Comparison of ENCODE assay signal across 1 cellular context in genomic region chr5:85647349-85648127, GRCh38.
A peak's percentile ranks its signal among the peaks of the same experiment; 100 is the strongest.
TF ChIP-seq lines count a peak whose summit lies in the region.

No MANE protein-coding gene starts in this region.

TF ChIP-seq in K562, 482 proteins besides CTCF, POLR2A, EP300 and RAD21 (continued from another document):
- no peak for TF ChIP-seq FOXO4 (CRISPR knock-in tag; IDR thresholded peaks at IDR 0.05)
- no peak for TF ChIP-seq ZNF41 (CRISPR knock-in tag; conservative IDR thresholded peaks at IDR 0.05)
- TF ChIP-seq ZFP1 (CRISPR knock-in tag; IDR thresholded peaks at IDR 0.05) = no peak
- TF ChIP-seq ZNF512 (tag; IDR thresholded peaks at IDR 0.05) = no peak
- TF ChIP-seq BCLAF1 (IDR thresholded peaks at IDR 0.05; ENCODE audit: borderline replicate concordance in 1 of 2, control insufficient read depth in 1 of 2, low read depth in 2 of 2, low read length in 1 of 2) = no peak
- no peak for TF ChIP-seq JUNB (CRISPR knock-in tag; conservative IDR thresholded peaks at IDR 0.05)
- peak; percentile 76 for TF ChIP-seq CEBPB (tag; IDR thresholded peaks at IDR 0.05)
- TF ChIP-seq ZNF3 (CRISPR knock-in tag; IDR thresholded peaks at IDR 0.05) = no peak
- no peak for TF ChIP-seq ETV5 (CRISPR knock-in tag; IDR thresholded peaks at IDR 0.05; ENCODE audit: low read depth)
- TF ChIP-seq KLF6 (CRISPR knock-in tag; IDR thresholded peaks at IDR 0.05; ENCODE audit: borderline replicate concordance) = no peak
- no peak for TF ChIP-seq UBTF (IDR thresholded peaks at IDR 0.05; ENCODE audit: borderline replicate concordance in 1 of 2, low read depth in 2 of 2, low read length in 2 of 2)
- peak; percentile 72; the same call in 1 of the 2 replicates for TF ChIP-seq BRD4 (IDR thresholded peaks at IDR 0.05)
- TF ChIP-seq ZNF408 (CRISPR knock-in tag; IDR thresholded peaks at IDR 0.05; ENCODE audit: low read depth) = no peak
- no peak for TF ChIP-seq CSDE1 (IDR thresholded peaks at IDR 0.05)
- TF ChIP-seq MNT (conservative IDR thresholded peaks at IDR 0.05) = peak; percentile 19 to 21; a peak in 1 of 4 replicates
- no peak for TF ChIP-seq ZNF23 (CRISPR knock-in tag; IDR thresholded peaks at IDR 0.05)
